Comparison of ENCODE assay signal across 11 cellular contexts in genomic region chr2:112204411-112204810, GRCh38. TPM values are rescaled to one million over a fixed set of nuclear protein-coding genes. Genes with fewer than 3 reads are reported as not detected.
A peak's percentile ranks its signal among the peaks of the same experiment; 100 is the strongest.
DNase-seq lines count a peak whose midpoint lies in the region; ATAC-seq, FAIRE-seq and TF ChIP-seq lines count a peak whose summit lies in the region.
"Had no signal": no experiment of that assay in that cellular context is flagged by ENCODE, and none has a peak within 500 bp of the region (broad histone marks: within the 10 kb centered on the region; RNA-seq: fewer than 3 reads in every experiment).

No MANE protein-coding gene starts in this region.

- no peaks in the 10 kb centered on the region; the same call in 1 of the 2 replicates for H3K9me2 ChIP-seq in HCT116 (ENCODE audit: insufficient read depth)

- BruUV-seq in HCT116 (replicated peaks; lab: Mats Ljungman, UMichigan), result no TSS peak

- intact Hi-C loops in HCT116 (cut with micrococcal nuclease), result no loop called here

- H3K9ac ChIP-seq in HCT116 (ENCODE audit: low read length), result no peak overlapping the region

- ATAC-seq in HCT116, result no peak
- no peak for ATAC-seq in HG03457 (IDR thresholded peaks at IDR 0.05; ENCODE audit: unreplicated experiment)
- ATAC-seq: effector memory CD8-positive, alpha-beta T cell had no signal

- H3K27me3 ChIP-seq in HCT116 (ENCODE audit: insufficient read depth, low read length), result no peaks in the 10 kb centered on the region

- no peaks in the 10 kb centered on the region for H3K36me3 ChIP-seq in HCT116 (ENCODE audit: control insufficient read depth in 1 of 2, insufficient read depth in 2 of 2, low read length in 2 of 2)

- H4K20me1 ChIP-seq in HCT116 (ENCODE audit: insufficient read depth), result no peaks in the 10 kb centered on the region

- no peak overlapping the region for H2AFZ ChIP-seq in HCT116 (ENCODE audit: low read depth, low read length, poor library complexity, severe bottlenecking)

- no peak overlapping the region for H3K4me2 ChIP-seq in HCT116 (ENCODE audit: low read length)

- TF ChIP-seq CTCF in HCT116 (IDR thresholded peaks at IDR 0.05 in 2 of 3, conservative IDR thresholded peaks at IDR 0.05 in 1 of 3; ENCODE audit: borderline replicate concordance in 1 of 3, insufficient read depth in 1 of 3, low read depth in 2 of 3, low read length in 2 of 3) (no peak), fibroblast of mammary gland (conservative IDR thresholded peaks at IDR 0.05; ENCODE audit: control insufficient read depth, insufficient read depth, low read depth, low read length) (no peak)

- H3K4me3 ChIP-seq in HCT116 (replicated peaks in 1 of 2; ENCODE audit: low read depth in 1 of 2, low read length in 2 of 2) (no peak overlapping the region), fibroblast of mammary gland (ENCODE audit: control insufficient read depth, low read depth, low read length) (no peak overlapping the region)

- H3K27ac ChIP-seq in HCT116 (ENCODE audit: low read depth, low read length), result no peak overlapping the region

- no peaks in the 10 kb centered on the region for H3K79me2 ChIP-seq in HCT116 (ENCODE audit: insufficient read depth, low read length)

- FAIRE-seq in RCC 7860 (lab: Jason Lieb, UNC), result no peak

- DNase-seq in DMS 273 (lab: John Stamatoyannopoulos, UW; ENCODE audit: unreplicated experiment), result peak; percentile 18
- DNase-seq in HCT116 (ENCODE audit: low read depth, low spot score), result peak; percentile 21
- peak; percentile 41 for DNase-seq in RCC 7860 (ENCODE audit: low spot score)
- peak; percentile 36 for DNase-seq in fibroblast of mammary gland (ENCODE audit: low read depth)
- no peak for DNase-seq in RPMI8226
- DNase-seq in NCI-H69 (lab: John Stamatoyannopoulos, UW), result no peak
- DNase-seq in activated T-cell treated with anti-CD3 and anti-CD28 coated beads for 4 hours, result no peak
- DNase-seq: effector memory CD8-positive, alpha-beta T cell; hypothalamus; stimulated activated CD4-positive, alpha-beta T cell treated with anti-CD3 and anti-CD28 coated beads, Interleukin-2, amount 100 ng/mL, for 48 hours had no signal

- peaks cover 4 to 8% of the 10 kb centered on the region in 2 experiments; a peak in 2 of 4 replicates for H3K9me3 ChIP-seq in HCT116 (ENCODE audit: control insufficient read depth in 1 of 2, insufficient read depth in 1 of 2, low read depth in 1 of 2, low read length in 2 of 2)

- peak; percentile 7; the same call in 1 of the 2 replicates for TF ChIP-seq RAD21 in HCT116 (IDR thresholded peaks at IDR 0.05; ENCODE audit: low read depth)

- TF ChIP-seq POLR2A in HCT116 (IDR thresholded peaks at IDR 0.05; ENCODE audit: borderline replicate concordance, extremely low read depth, insufficient read depth, insufficient read length), result no peak

- POLR2A ChIA-PET in HCT116 (lab: Charles Lee), result no interaction called here

- RAD21 ChIA-PET in HCT116 (lab: Charles Lee; ENCODE audit: low non-redundant PET in 1 of 2, low total read pairs in 2 of 2, uncharacterized antibody in 2 of 2, unreplicated experiment in 2 of 2), result no interaction called here

- CTCF ChIA-PET in HCT116 (lab: Charles Lee), result interaction anchor here (0.9 kb wide), 1 partner anchor 12 kb away, joined by 5 read pairs; no protein-coding TSS in a partner anchor

- no peaks in the 10 kb centered on the region for H3K4me1 ChIP-seq in HCT116 (ENCODE audit: control insufficient read depth in 1 of 2, insufficient read depth in 2 of 2, low read length in 2 of 2)

TF ChIP-seq in HCT116, 20 proteins besides CTCF, POLR2A, EP300 and RAD21:
- peak; percentile 55 for TF ChIP-seq TCF7L2 (IDR thresholded peaks at IDR 0.05; ENCODE audit: borderline replicate concordance, extremely low read depth, insufficient read depth, insufficient read length)
- no peak for TF ChIP-seq ZNF274 (IDR thresholded peaks at IDR 0.05; ENCODE audit: low read depth, low read length)
- peak; percentile 88 for TF ChIP-seq CBX3 (IDR thresholded peaks at IDR 0.05; ENCODE audit: low read depth)

RNA-seq across cellular contexts. Expression of gene ZC3H8, which starts 50.4 kb away (rescaled TPM):
- 13.4 TPM for total RNA-seq in HCT116 (2021; ENCODE audit: unreplicated experiment)
- polyA plus RNA-seq in HCT116 (2012), result 8.4 and 9.2 TPM in 2 replicates

Comparison
In these comparisons a context has a peak if more than half of its experiments do, and no peak if none do; other contexts are left out.
1. DNase-seq: peak in DMS 273 (single experiment), HCT116 (single experiment), RCC 7860 (single experiment) and fibroblast of mammary gland (single experiment); none in RPMI8226 (single experiment), NCI-H69 (single experiment) and activated T-cell treated with anti-CD3 and anti-CD28 coated beads for 4 hours (single experiment).